In the genomic region with DNA sequence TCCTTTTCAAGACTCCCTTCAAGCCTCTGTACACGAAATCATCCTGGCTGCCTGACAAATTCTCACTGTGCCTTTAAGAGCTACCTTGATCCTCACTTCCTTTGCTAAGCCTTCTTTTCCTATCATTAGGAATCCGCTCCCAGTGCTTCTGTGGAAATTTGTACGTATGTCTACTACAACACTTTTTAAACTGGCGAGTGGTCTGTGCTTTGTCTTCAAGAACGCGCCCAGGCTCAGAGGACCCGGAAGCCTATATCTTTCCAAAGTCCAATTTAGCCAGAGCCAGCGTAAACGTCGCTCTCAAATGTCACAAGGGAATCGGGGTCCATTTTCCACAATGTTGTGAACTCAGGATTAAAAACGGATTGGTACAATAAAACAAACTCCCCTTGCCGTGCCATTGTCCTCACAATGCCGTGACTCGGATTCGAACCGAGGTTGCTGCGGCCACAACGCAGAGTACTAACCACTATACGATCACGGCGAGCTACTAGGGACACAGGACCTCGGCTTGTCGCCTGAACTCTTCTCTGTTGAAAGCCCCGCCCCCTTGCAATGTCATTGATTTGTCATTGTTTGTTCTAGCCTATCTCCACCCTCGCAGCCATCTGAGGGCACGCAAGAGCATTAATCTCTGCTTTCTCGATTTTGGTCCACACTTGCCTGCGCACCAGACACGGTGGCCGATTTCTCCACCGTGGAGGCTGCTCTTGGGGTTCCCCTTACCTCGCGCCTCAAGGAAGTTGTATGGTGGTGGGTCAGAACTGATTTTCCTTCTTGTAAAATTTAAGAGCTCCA, we compare ENCODE assay signal across 1 cellular context.
TF ChIP-seq lines count a peak whose summit lies in the region.

No MANE protein-coding gene starts in this region.

TF ChIP-seq in K562, 482 proteins besides CTCF, POLR2A, EP300 and RAD21 (continued from another document and continues in another):
- TF ChIP-seq, protein P1, sequence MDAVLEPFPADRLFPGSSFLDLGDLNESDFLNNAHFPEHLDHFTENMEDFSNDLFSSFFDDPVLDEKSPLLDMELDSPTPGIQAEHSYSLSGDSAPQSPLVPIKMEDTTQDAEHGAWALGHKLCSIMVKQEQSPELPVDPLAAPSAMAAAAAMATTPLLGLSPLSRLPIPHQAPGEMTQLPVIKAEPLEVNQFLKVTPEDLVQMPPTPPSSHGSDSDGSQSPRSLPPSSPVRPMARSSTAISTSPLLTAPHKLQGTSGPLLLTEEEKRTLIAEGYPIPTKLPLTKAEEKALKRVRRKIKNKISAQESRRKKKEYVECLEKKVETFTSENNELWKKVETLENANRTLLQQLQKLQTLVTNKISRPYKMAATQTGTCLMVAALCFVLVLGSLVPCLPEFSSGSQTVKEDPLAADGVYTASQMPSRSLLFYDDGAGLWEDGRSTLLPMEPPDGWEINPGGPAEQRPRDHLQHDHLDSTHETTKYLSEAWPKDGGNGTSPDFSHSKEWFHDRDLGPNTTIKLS (IDR thresholded peaks at IDR 0.05; ENCODE audit: borderline replicate concordance, low read depth), result no peak
- peak; percentile 90; the same call in 1 of the 2 replicates for TF ChIP-seq KAT7 (CRISPR knock-in tag; IDR thresholded peaks at IDR 0.05; ENCODE audit: borderline replicate concordance)
- TF ChIP-seq, protein P2, sequence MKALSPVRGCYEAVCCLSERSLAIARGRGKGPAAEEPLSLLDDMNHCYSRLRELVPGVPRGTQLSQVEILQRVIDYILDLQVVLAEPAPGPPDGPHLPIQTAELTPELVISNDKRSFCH (CRISPR knock-in tag; IDR thresholded peaks at IDR 0.05), result no peak
- TF ChIP-seq, protein P2 (tag; IDR thresholded peaks at IDR 0.05), result peak; percentile 85
- peak; percentile 66 to 85 for TF ChIP-seq FOXA3 (CRISPR knock-in tag; conservative IDR thresholded peaks at IDR 0.05 in 1 of 2, IDR thresholded peaks at IDR 0.05 in 1 of 2)
- TF ChIP-seq CXXC5 (CRISPR knock-in tag; IDR thresholded peaks at IDR 0.05), result peak; percentile 68
- no peak for TF ChIP-seq SMARCC2 (IDR thresholded peaks at IDR 0.05; ENCODE audit: low read depth)
- 0 out of 2 replicates have a peak, but pooled peaks have one; percentile 53 for TF ChIP-seq ZNF609 (CRISPR knock-in tag; IDR thresholded peaks at IDR 0.05; ENCODE audit: borderline replicate concordance)
- TF ChIP-seq TEAD4 (IDR thresholded peaks at IDR 0.05; ENCODE audit: low read length), result peak; percentile 83
- TF ChIP-seq TEAD4 (CRISPR knock-in tag; IDR thresholded peaks at IDR 0.05; ENCODE audit: borderline replicate concordance), result no peak
- peak; percentile 79 for TF ChIP-seq CTBP1 (IDR thresholded peaks at IDR 0.05; ENCODE audit: borderline replicate concordance)
- no peak for TF ChIP-seq KDM2B (CRISPR knock-in tag; IDR thresholded peaks at IDR 0.05)
- TF ChIP-seq SIN3A (IDR thresholded peaks at IDR 0.05; ENCODE audit: borderline replicate concordance in 2 of 2, control insufficient read depth in 1 of 2, low read depth in 2 of 2, low read length in 2 of 2), result 0 out of 4 replicates have a peak, but pooled peaks of 1 of the 2 experiments have one; percentile 72
- peak; percentile 99 for TF ChIP-seq POLR3A (IDR thresholded peaks at IDR 0.05; ENCODE audit: borderline replicate concordance, extremely low read depth, insufficient read depth, insufficient read length)
- TF ChIP-seq ATF7 (IDR thresholded peaks at IDR 0.05), result peak; percentile 69
- TF ChIP-seq ZNF23 (CRISPR knock-in tag; IDR thresholded peaks at IDR 0.05), result no peak
- peak; percentile 90 for TF ChIP-seq BRD4 (IDR thresholded peaks at IDR 0.05)
- peak; percentile 62; the same call in 1 of the 2 replicates for TF ChIP-seq TOE1 (IDR thresholded peaks at IDR 0.05; ENCODE audit: borderline replicate concordance)
- no peak for TF ChIP-seq TOE1 (CRISPR knock-in tag; IDR thresholded peaks at IDR 0.05; ENCODE audit: borderline replicate concordance, low read depth)
- TF ChIP-seq, protein P3, sequence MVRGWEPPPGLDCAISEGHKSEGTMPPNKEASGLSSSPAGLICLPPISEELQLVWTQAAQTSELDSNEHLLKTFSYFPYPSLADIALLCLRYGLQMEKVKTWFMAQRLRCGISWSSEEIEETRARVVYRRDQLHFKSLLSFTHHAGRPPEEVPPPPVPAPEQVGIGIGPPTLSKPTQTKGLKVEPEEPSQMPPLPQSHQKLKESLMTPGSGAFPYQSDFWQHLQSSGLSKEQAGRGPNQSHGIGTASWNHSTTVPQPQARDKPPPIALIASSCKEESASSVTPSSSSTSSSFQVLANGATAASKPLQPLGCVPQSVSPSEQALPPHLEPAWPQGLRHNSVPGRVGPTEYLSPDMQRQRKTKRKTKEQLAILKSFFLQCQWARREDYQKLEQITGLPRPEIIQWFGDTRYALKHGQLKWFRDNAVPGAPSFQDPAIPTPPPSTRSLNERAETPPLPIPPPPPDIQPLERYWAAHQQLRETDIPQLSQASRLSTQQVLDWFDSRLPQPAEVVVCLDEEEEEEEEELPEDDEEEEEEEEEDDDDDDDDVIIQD (CRISPR knock-in tag; IDR thresholded peaks at IDR 0.05), result no peak
- TF ChIP-seq, protein P4, sequence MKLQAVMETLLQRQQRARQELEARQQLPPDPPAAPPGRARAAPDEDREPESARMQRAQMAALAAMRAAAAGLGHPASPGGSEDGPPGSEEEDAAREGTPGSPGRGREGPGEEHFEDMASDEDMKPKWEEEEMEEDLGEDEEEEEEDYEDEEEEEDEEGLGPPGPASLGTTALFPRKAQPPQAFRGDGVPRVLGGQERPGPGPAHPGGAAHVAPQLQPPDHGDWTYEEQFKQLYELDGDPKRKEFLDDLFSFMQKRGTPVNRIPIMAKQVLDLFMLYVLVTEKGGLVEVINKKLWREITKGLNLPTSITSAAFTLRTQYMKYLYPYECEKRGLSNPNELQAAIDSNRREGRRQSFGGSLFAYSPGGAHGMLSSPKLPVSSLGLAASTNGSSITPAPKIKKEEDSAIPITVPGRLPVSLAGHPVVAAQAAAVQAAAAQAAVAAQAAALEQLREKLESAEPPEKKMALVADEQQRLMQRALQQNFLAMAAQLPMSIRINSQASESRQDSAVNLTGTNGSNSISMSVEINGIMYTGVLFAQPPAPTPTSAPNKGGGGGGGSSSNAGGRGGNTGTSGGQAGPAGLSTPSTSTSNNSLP (IDR thresholded peaks at IDR 0.05; ENCODE audit: borderline replicate concordance, low read depth, low read length), result peak; percentile 79
- TF ChIP-seq ZNF384 (IDR thresholded peaks at IDR 0.05; ENCODE audit: low read depth, low read length), result peak; percentile 29; the same call in 1 of the 2 replicates
- no peak for TF ChIP-seq E2F8 (IDR thresholded peaks at IDR 0.05; ENCODE audit: low read depth, partially characterized antibody)
- 0 out of 4 replicates have a peak, but pooled peaks of 1 of the 2 experiments have one; percentile 22 for TF ChIP-seq ZNF639 (CRISPR knock-in tag; conservative IDR thresholded peaks at IDR 0.05 in 1 of 2, IDR thresholded peaks at IDR 0.05 in 1 of 2)
- TF ChIP-seq RNF2 (IDR thresholded peaks at IDR 0.05), result peak; percentile 81
- peak; percentile 63 to 74 for TF ChIP-seq NRF1 (conservative IDR thresholded peaks at IDR 0.05 in 1 of 2, IDR thresholded peaks at IDR 0.05 in 1 of 2)
- TF ChIP-seq ZBTB1 (CRISPR knock-in tag; IDR thresholded peaks at IDR 0.05; ENCODE audit: borderline replicate concordance, low read depth), result no peak
- no peak for TF ChIP-seq BRCA1 (IDR thresholded peaks at IDR 0.05)
- no peak for TF ChIP-seq BRCA1 (CRISPR knock-in tag; IDR thresholded peaks at IDR 0.05)
- peak; percentile 43; the same call in 1 of the 2 replicates for TF ChIP-seq GATAD2B (IDR thresholded peaks at IDR 0.05; ENCODE audit: borderline replicate concordance)
- TF ChIP-seq PTTG1 (tag; IDR thresholded peaks at IDR 0.05; ENCODE audit: low read depth), result no peak
- TF ChIP-seq C11orf30 (IDR thresholded peaks at IDR 0.05; ENCODE audit: low read depth), result peak; percentile 53
- TF ChIP-seq ZNF449 (CRISPR knock-in tag; IDR thresholded peaks at IDR 0.05), result 0 out of 2 replicates have a peak, but pooled peaks have one; percentile 9
- peak; percentile 72 for TF ChIP-seq TARDBP (IDR thresholded peaks at IDR 0.05)
- TF ChIP-seq SOX6 (IDR thresholded peaks at IDR 0.05), result peak; percentile 96
- peak; percentile 62 for TF ChIP-seq RBFOX2 (IDR thresholded peaks at IDR 0.05; ENCODE audit: low read depth, low read length)
- TF ChIP-seq XRCC5 (IDR thresholded peaks at IDR 0.05; ENCODE audit: low read depth, low read length), result peak; percentile 75
- peak in 2 of 3 experiments; percentile 52 to 77 for TF ChIP-seq YY1 (IDR thresholded peaks at IDR 0.05; ENCODE audit: borderline replicate concordance in 1 of 3, control insufficient read depth in 1 of 3, extremely low read depth in 1 of 3, insufficient read depth in 3 of 3, insufficient read length in 1 of 3, insufficient replicate concordance in 2 of 3, low read depth in 1 of 3, low read length in 2 of 3)
- TF ChIP-seq ZKSCAN3 (CRISPR knock-in tag; IDR thresholded peaks at IDR 0.05), result no peak
- peak in 1 of 2 experiments; percentile 70 for TF ChIP-seq NCOA2 (IDR thresholded peaks at IDR 0.05; ENCODE audit: partially characterized antibody in 2 of 2)
- TF ChIP-seq ATF3 (IDR thresholded peaks at IDR 0.05), result peak; percentile 47; the same call in 1 of the 2 replicates
- TF ChIP-seq ATF3 (CRISPR knock-in tag; conservative IDR thresholded peaks at IDR 0.05), result no peak; the same call in 1 of the 2 replicates
